8 cellular contexts compared by ENCODE assay signal in the genomic region with DNA sequence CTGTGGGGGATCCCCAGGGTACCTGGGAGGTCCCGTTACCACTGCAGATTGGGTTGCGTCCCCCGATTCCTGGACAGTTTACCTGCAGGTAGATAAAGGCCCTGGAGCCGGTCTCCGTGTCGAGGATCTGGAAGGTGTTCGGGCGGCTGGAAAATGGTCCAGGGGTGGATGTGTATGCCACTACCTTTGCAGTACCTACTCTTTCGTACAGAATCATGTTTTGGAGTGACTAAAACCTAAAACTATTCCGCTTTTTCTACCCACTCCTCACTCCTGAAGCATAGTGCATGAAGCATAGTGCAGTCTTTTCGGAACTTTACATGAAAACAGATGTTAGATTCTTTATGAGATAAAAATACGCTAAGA. TPM values are rescaled to one million over a fixed set of nuclear protein-coding genes. Genes with fewer than 3 reads are reported as not detected.
DNase-seq lines count a peak whose midpoint lies in the region; ATAC-seq and TF ChIP-seq lines count a peak whose summit lies in the region.

No MANE protein-coding gene starts in this region.

- WGBS in gastroesophageal sphincter (ENCODE audit: low coverage in 1 of 2), 2 donors = 0% methylated on average over 3 to 4 of the region's 12 CpGs

- peaks cover 0 to 8% of the 10 kb centered on the region in 2 donors for H3K36me3 ChIP-seq in gastroesophageal sphincter

- DNase-seq in NCI-H2029 (lab: John Stamatoyannopoulos, UW) (peak; percentile 5), NCI-H2029 treated with DMSO at 0.1 percent for 48 hours (lab: John Stamatoyannopoulos, UW) (no peak), retinal pigment epithelial cell (ENCODE audit: low read depth) (no peak)
- no peak for DNase-seq in stimulated activated CD8-positive, alpha-beta memory T cell treated with anti-CD3 and anti-CD28 coated beads, Interleukin-4, amount 100 ng/mL, for 48 hours

- no peak for TF ChIP-seq CTCF in gastroesophageal sphincter (IDR thresholded peaks at IDR 0.05)
- TF ChIP-seq CTCF in retinal pigment epithelial cell (conservative IDR thresholded peaks at IDR 0.05; ENCODE audit: low read depth, low read length) = no peak

- peak overlapping the region; percentile 72 to 74 for H3K4me3 ChIP-seq in gastroesophageal sphincter
- peak overlapping the region; percentile 82 for H3K4me3 ChIP-seq in retinal pigment epithelial cell (ENCODE audit: low read length)

- no peak for TF ChIP-seq EP300 in gastroesophageal sphincter (IDR thresholded peaks at IDR 0.05)

- ATAC-seq in SK-N-SH treated with all-trans-retinoic acid at 6 μM for 48 hours (peak; percentile 36), gastroesophageal sphincter (peak; percentile 1), GM21786 (IDR thresholded peaks at IDR 0.05; ENCODE audit: unreplicated experiment) (no peak), GM21360 (IDR thresholded peaks at IDR 0.05; ENCODE audit: unreplicated experiment) (no peak)

- H3K9me3 ChIP-seq in gastroesophageal sphincter = no peaks in the 10 kb centered on the region

- H3K4me1 ChIP-seq in gastroesophageal sphincter = peaks cover 6 to 37% (median 18%) of the 10 kb centered on the region in 3 donors

- peak overlapping the region; percentile 92 to 99 (median 94) for H3K27ac ChIP-seq in gastroesophageal sphincter

- H3K27me3 ChIP-seq in gastroesophageal sphincter = no peaks in the 10 kb centered on the region

- no peak for TF ChIP-seq POLR2A in gastroesophageal sphincter (IDR thresholded peaks at IDR 0.05)

TF ChIP-seq in SK-N-SH treated with all-trans-retinoic acid at 6 μM for 48 hours, 23 proteins besides CTCF, POLR2A, EP300 and RAD21:
- TF ChIP-seq ZFP3 (CRISPR knock-in tag; IDR thresholded peaks at IDR 0.05) (no peak), ZNF565 (CRISPR knock-in tag; conservative IDR thresholded peaks at IDR 0.05; ENCODE audit: low read depth) (no peak)

RNA-seq across cellular contexts. Expression of a gene that starts 0.4 kb away (rescaled TPM):
- total RNA-seq in gastroesophageal sphincter = 10 to 100 TPM; 19.7 to 42.6 (median 28.3) TPM

Comparison
In these comparisons a context has a peak if more than half of its experiments do, and no peak if none do; other contexts are left out.
1. ATAC-seq: peak in SK-N-SH treated with all-trans-retinoic acid at 6 μM for 48 hours (single experiment) and gastroesophageal sphincter (single experiment); none in GM21786 (single experiment) and GM21360 (single experiment).